ENCODE assay signal across 8 cellular contexts in genomic region chr10:133329401-133330202, GRCh38. TPM values are rescaled to one million over a fixed set of nuclear protein-coding genes. Genes with fewer than 3 reads are reported as not detected.
DNase-seq lines count a peak whose midpoint lies in the region; ATAC-seq and TF ChIP-seq lines count a peak whose summit lies in the region.

No MANE protein-coding gene starts in this region.

- peak overlapping the region; percentile 62 for H3K4me2 ChIP-seq in parathyroid adenoma (ENCODE audit: low read length)

- no peak overlapping the region for H3K27ac ChIP-seq in parathyroid adenoma
- no peak overlapping the region for H3K27ac ChIP-seq in transverse colon

- H3K4me1 ChIP-seq in parathyroid adenoma, result peaks cover 4% of the 10 kb centered on the region
- peaks cover 12 to 24% (median 20%) of the 10 kb centered on the region in 4 donors for H3K4me1 ChIP-seq in transverse colon

- intact Hi-C loops in transverse colon (cut with DNase I; ENCODE audit: low total_unique reads), result no loop called here

- peak overlapping the region; percentile 38 for H3K4me3 ChIP-seq in parathyroid adenoma (ENCODE audit: low read depth, low read length)
- peak overlapping the region in 3 of 4 donors; percentile 23 to 42 (median 24) for H3K4me3 ChIP-seq in transverse colon

- DNase-seq in EL (peak; percentile 86), Kasumi-1 (lab: John Stamatoyannopoulos, UW) (peak; percentile 90), SK-MEL-5 (ENCODE audit: low read depth, low spot score) (peak; percentile 80), activated gamma-delta T cell treated with Interleukin-2 at 50 U/mL for 16 hours (peak; percentile 86), germinal center (ENCODE audit: low spot score) (peak; percentile 86), transverse colon (peak; percentile 89)

- WGBS in transverse colon (ENCODE audit: low coverage in 1 of 2), 2 donors, result 0 to 12% methylated on average over 1 to 37 of the region's 37 CpGs

- H3K9ac ChIP-seq in parathyroid adenoma, result no peak overlapping the region

- H3K36me3 ChIP-seq in parathyroid adenoma (ENCODE audit: control insufficient read depth, insufficient read depth, low read length), result no peaks in the 10 kb centered on the region
- no peaks in the 10 kb centered on the region for H3K36me3 ChIP-seq in transverse colon

- no peaks in the 10 kb centered on the region for H3K79me2 ChIP-seq in parathyroid adenoma

- in situ Hi-C loops in SK-MEL-5 (cut with HindIII; ENCODE audit: low pct_unique_long_range_greater_than_20kb, low sequenced_read_pairs), result no loop called here
- in situ Hi-C loops in transverse colon (cut with MboI; ENCODE audit: low pct_ligation_motif_present in 1 of 4, low pct_unique_long_range_greater_than_20kb in 1 of 4, low sequenced_read_pairs in 3 of 4), result loop anchor here in 1 of 4 donors (10.0 kb wide), 1 partner anchor 185 kb away; no protein-coding TSS in a partner anchor

- H3K9me3 ChIP-seq in parathyroid adenoma (ENCODE audit: control insufficient read depth, low read length) (no peaks in the 10 kb centered on the region), transverse colon (no peaks in the 10 kb centered on the region)

- no peak for TF ChIP-seq EP300 in transverse colon (IDR thresholded peaks at IDR 0.05; ENCODE audit: low read depth)

- no peak for TF ChIP-seq POLR2A in transverse colon (IDR thresholded peaks at IDR 0.05)

- peak overlapping the region; percentile 53 for H2AFZ ChIP-seq in parathyroid adenoma

- H3K27me3 ChIP-seq in parathyroid adenoma (ENCODE audit: control insufficient read depth, insufficient read depth, low read length) (no peaks in the 10 kb centered on the region), transverse colon (peaks cover 81% of the 10 kb centered on the region)

- peak; percentile 98 for TF ChIP-seq CTCF in parathyroid adenoma (IDR thresholded peaks at IDR 0.05)
- peak; percentile 85 to 97 (median 97) for TF ChIP-seq CTCF in transverse colon (IDR thresholded peaks at IDR 0.05)

- peak; percentile 89 for ATAC-seq in GM21786 (IDR thresholded peaks at IDR 0.05; ENCODE audit: unreplicated experiment)

RNA-seq across cellular contexts. Expression of gene CALY, which starts 7.1 kb away (rescaled TPM):
- not detected in 2 replicates for total RNA-seq in SK-MEL-5 (2014; rRNA removed; shearing (Covaris generic))
- polyA plus RNA-seq in SK-MEL-5 (2015; cell fraction: cytosol; rRNA removed), result not detected in 2 replicates
- polyA plus RNA-seq in SK-MEL-5 (2015; cell fraction: nucleus; rRNA removed), result not detected in 2 replicates
- total RNA-seq in transverse colon, result 1 to 10 TPM in 1 of 4 donors, under 1 TPM in 1, not detected in 2; 0.82 to 1.3 TPM

RNA-seq across cellular contexts. Expression of gene PRAP1, which starts 17.6 kb away (rescaled TPM):
- not detected in 2 replicates for total RNA-seq in SK-MEL-5 (2014; rRNA removed; shearing (Covaris generic))
- polyA plus RNA-seq in SK-MEL-5 (2015; cell fraction: cytosol; rRNA removed), result not detected in 2 replicates
- polyA plus RNA-seq in SK-MEL-5 (2015; cell fraction: nucleus; rRNA removed), result not detected in 2 replicates
- total RNA-seq in transverse colon, result 100 to 1,000 TPM in 3 of 4 donors, 1 to 10 TPM in 1; 3.8 to 990 (median 495) TPM

RNA-seq across cellular contexts. Expression of gene ZNF511, which starts 20.9 kb away (rescaled TPM):
- 15.2 and 28.1 TPM in 2 replicates for total RNA-seq in SK-MEL-5 (2014; rRNA removed; shearing (Covaris generic))
- 21.8 and 33.5 TPM in 2 replicates for polyA plus RNA-seq in SK-MEL-5 (2015; cell fraction: cytosol; rRNA removed)
- polyA plus RNA-seq in SK-MEL-5 (2015; cell fraction: nucleus; rRNA removed), result 30.1 and 36.0 TPM in 2 replicates
- 100 to 1,000 TPM in 1 of 4 donors, 10 to 100 TPM in 3; 21.8 to 104 (median 27.2) TPM for total RNA-seq in transverse colon

RNA-seq across cellular contexts. Expression of gene TUBGCP2, which starts 20.9 kb away (rescaled TPM):
- total RNA-seq in SK-MEL-5 (2014; rRNA removed; shearing (Covaris generic)), result 28.7 and 33.1 TPM in 2 replicates
- polyA plus RNA-seq in SK-MEL-5 (2015; cell fraction: cytosol; rRNA removed), result 32.5 and 36.9 TPM in 2 replicates
- 70.2 and 71.8 TPM in 2 replicates for polyA plus RNA-seq in SK-MEL-5 (2015; cell fraction: nucleus; rRNA removed)
- total RNA-seq in transverse colon, result 10 to 100 TPM; 37.5 to 68.3 (median 47.6) TPM

RNA-seq across cellular contexts. Expression of gene FUOM, which starts 28.2 kb away (rescaled TPM):
- total RNA-seq in SK-MEL-5 (2014; rRNA removed; shearing (Covaris generic)), result 22.1 and 30.2 TPM in 2 replicates
- 22.2 and 28.9 TPM in 2 replicates for polyA plus RNA-seq in SK-MEL-5 (2015; cell fraction: cytosol; rRNA removed)
- 14.1 and 28.3 TPM in 2 replicates for polyA plus RNA-seq in SK-MEL-5 (2015; cell fraction: nucleus; rRNA removed)
- 10 to 100 TPM in 3 of 4 donors, 1 to 10 TPM in 1; 1.2 to 43.3 (median 28.8) TPM for total RNA-seq in transverse colon
